Comparison of ENCODE assay signal across 26 cellular contexts in genomic region chr15:36392666-36393266, GRCh38.
"Had no signal": no experiment of that assay in that cellular context is flagged by ENCODE, and none has a peak within 500 bp of the region (broad histone marks: within the 10 kb centered on the region; RNA-seq: fewer than 3 reads in every experiment).

No MANE protein-coding gene starts in this region.

- H3K36me3 Mint-ChIP-seq: memory B cell; stimulated activated naive B cell treated with anti-CD40 and anti-IgM and Interleukin-4, amounts not matched to agents 10 μg/mL and 1 μg/mL and 100 μg/mL, for 72 hours had no signal

- ATAC-seq: activated naive CD8-positive, alpha-beta T cell treated with anti-CD3 and anti-CD28 coated beads, Interleukin-2, amount 50 U/mL, for 24 hours; body of pancreas; esophagus mucosa; gastroesophageal sphincter; stimulated activated naive B cell treated with anti-CD40 and anti-IgM and Interleukin-4, amounts not matched to agents 10 μg/mL and 1 μg/mL and 100 μg/mL, for 72 hours had no signal

- DNase-seq: activated CD4-positive, alpha-beta memory T cell treated with anti-CD3 and anti-CD28 coated beads, Interleukin-2, amount 10 ng/mL, durations not matched to agents 7 days and 5 days; activated CD4-positive, alpha-beta T cell treated with anti-CD3 and anti-CD28 coated beads, Interleukin-2, amount 10 ng/mL, durations not matched to agents 24 days and 14 days; activated gamma-delta T cell; activated naive CD4-positive, alpha-beta T cell treated with anti-CD3 and anti-CD28 coated beads, Interleukin-2, amount 50 U/mL, for 16 hours; activated naive CD8-positive, alpha-beta T cell treated with anti-CD3 and anti-CD28 coated beads, Interleukin-2, amount 50 U/mL, for 24 hours; anterior cingulate cortex; body of pancreas; caudate nucleus; effector CD4-positive, alpha-beta T cell; head of caudate nucleus; hypothalamus; ovary; stimulated activated CD4-positive, alpha-beta T cell treated with anti-CD3 and anti-CD28 coated beads, Interleukin-2, amount 100 ng/mL, for 48 hours; stimulated activated CD8-positive, alpha-beta memory T cell treated with anti-CD3 and anti-CD28 coated beads, Interleukin-4, amount 100 ng/mL, for 48 hours; stimulated activated naive B cell treated with anti-CD40 and anti-IgM and Interleukin-4, amounts not matched to agents 10 μg/mL and 1 μg/mL and 100 μg/mL, for 72 hours; T1000; transverse colon; uterus had no signal

- H3K27ac ChIP-seq: body of pancreas, gastroesophageal sphincter, neutrophil, ovary, prostate gland, transverse colon, uterus had no signal

- H3K27me3 ChIP-seq: body of pancreas, gastroesophageal sphincter, neutrophil, ovary, transverse colon, uterus had no signal

- H3K27ac Mint-ChIP-seq: activated CD4-positive, alpha-beta memory T cell treated with anti-CD3 and anti-CD28 coated beads, Interleukin-2, amount 10 ng/mL, durations not matched to agents 7 days and 5 days; activated CD4-positive, alpha-beta T cell treated with anti-CD3 and anti-CD28 coated beads, Interleukin-2, amount 10 ng/mL, durations not matched to agents 24 days and 14 days; activated naive CD8-positive, alpha-beta T cell treated with anti-CD3 and anti-CD28 coated beads, Interleukin-2, amount 50 U/mL, for 24 hours; activated T-helper 1 cell treated with anti-CD3 and anti-CD28 coated beads, Interleukin-12 subunit alpha, Interleukin-12 subunit beta, Interleukin-2, Interleukin-4 antibody, amounts not matched to agents 30 ng/mL and 10 ng/mL and 1 ng/mL, durations not matched to agents 14 hours and 24 hours and 36 hours; dendritic cell treated with granulocyte-macrophage colony-stimulating factor and Interleukin-4, amounts not matched to agents 40 ng/mL and 50 ng/mL, for 4 days; memory B cell; nephron; stimulated activated naive B cell treated with anti-CD40 and anti-IgM and Interleukin-4, amounts not matched to agents 10 μg/mL and 1 μg/mL and 100 μg/mL, for 72 hours had no signal

- H3K4me3 Mint-ChIP-seq: activated CD4-positive, alpha-beta memory T cell treated with anti-CD3 and anti-CD28 coated beads, Interleukin-2, amount 10 ng/mL, durations not matched to agents 7 days and 5 days; activated CD4-positive, alpha-beta T cell treated with anti-CD3 and anti-CD28 coated beads, Interleukin-2, amount 10 ng/mL, durations not matched to agents 24 days and 14 days; activated naive CD8-positive, alpha-beta T cell treated with anti-CD3 and anti-CD28 coated beads, Interleukin-2, amount 50 U/mL, for 24 hours; activated T-helper 1 cell treated with anti-CD3 and anti-CD28 coated beads, Interleukin-12 subunit alpha, Interleukin-12 subunit beta, Interleukin-2, Interleukin-4 antibody, amounts not matched to agents 30 ng/mL and 10 ng/mL and 1 ng/mL, durations not matched to agents 14 hours and 24 hours and 36 hours; dendritic cell treated with granulocyte-macrophage colony-stimulating factor and Interleukin-4, amounts not matched to agents 40 ng/mL and 50 ng/mL, for 4 days; memory B cell; nephron; stimulated activated naive B cell treated with anti-CD40 and anti-IgM and Interleukin-4, amounts not matched to agents 10 μg/mL and 1 μg/mL and 100 μg/mL, for 72 hours had no signal

- H3K27me3 Mint-ChIP-seq: activated CD4-positive, alpha-beta memory T cell treated with anti-CD3 and anti-CD28 coated beads, Interleukin-2, amount 10 ng/mL, durations not matched to agents 7 days and 5 days; activated CD4-positive, alpha-beta T cell treated with anti-CD3 and anti-CD28 coated beads, Interleukin-2, amount 10 ng/mL, durations not matched to agents 24 days and 14 days; dendritic cell treated with granulocyte-macrophage colony-stimulating factor and Interleukin-4, amounts not matched to agents 40 ng/mL and 50 ng/mL, for 4 days; memory B cell; stimulated activated naive B cell treated with anti-CD40 and anti-IgM and Interleukin-4, amounts not matched to agents 10 μg/mL and 1 μg/mL and 100 μg/mL, for 72 hours had no signal

- H3K4me1 Mint-ChIP-seq: activated CD4-positive, alpha-beta memory T cell treated with anti-CD3 and anti-CD28 coated beads, Interleukin-2, amount 10 ng/mL, durations not matched to agents 7 days and 5 days; activated CD4-positive, alpha-beta T cell treated with anti-CD3 and anti-CD28 coated beads, Interleukin-2, amount 10 ng/mL, durations not matched to agents 24 days and 14 days; activated naive CD8-positive, alpha-beta T cell treated with anti-CD3 and anti-CD28 coated beads, Interleukin-2, amount 50 U/mL, for 24 hours; memory B cell; nephron; stimulated activated naive B cell treated with anti-CD40 and anti-IgM and Interleukin-4, amounts not matched to agents 10 μg/mL and 1 μg/mL and 100 μg/mL, for 72 hours had no signal

- H3K9me3 Mint-ChIP-seq: activated CD4-positive, alpha-beta memory T cell treated with anti-CD3 and anti-CD28 coated beads, Interleukin-2, amount 10 ng/mL, durations not matched to agents 7 days and 5 days; activated CD4-positive, alpha-beta T cell treated with anti-CD3 and anti-CD28 coated beads, Interleukin-2, amount 10 ng/mL, durations not matched to agents 24 days and 14 days; activated naive CD8-positive, alpha-beta T cell treated with anti-CD3 and anti-CD28 coated beads, Interleukin-2, amount 50 U/mL, for 24 hours; activated T-helper 1 cell treated with anti-CD3 and anti-CD28 coated beads, Interleukin-12 subunit alpha, Interleukin-12 subunit beta, Interleukin-2, Interleukin-4 antibody, amounts not matched to agents 30 ng/mL and 10 ng/mL and 1 ng/mL, durations not matched to agents 14 hours and 24 hours and 36 hours; nephron had no signal

- H3K4me1 ChIP-seq: body of pancreas, gastroesophageal sphincter, prostate gland, transverse colon, uterus had no signal
